ENCODE assay signal across 10 cellular contexts in genomic region chr4:102616661-102617060, GRCh38.
DNase-seq lines count a peak whose midpoint lies in the region; ATAC-seq lines count a peak whose summit lies in the region.
"Had no signal": no experiment of that assay in that cellular context is flagged by ENCODE, and none has a peak within 500 bp of the region (broad histone marks: within the 10 kb centered on the region; RNA-seq: fewer than 3 reads in every experiment).

No MANE protein-coding gene starts in this region.

- H3K4me3 Mint-ChIP-seq in activated CD4-positive, alpha-beta T cell treated with anti-CD3 and anti-CD28 coated beads, Interleukin-2, amount 10 ng/mL, durations not matched to agents 24 days and 14 days = peak overlapping the region; percentile 41
- peak overlapping the region; percentile 10 for H3K4me3 Mint-ChIP-seq in activated T-helper 1 cell treated with anti-CD3 and anti-CD28 coated beads, Interleukin-12 subunit alpha, Interleukin-12 subunit beta, Interleukin-2, Interleukin-4 antibody, amounts not matched to agents 30 ng/mL and 10 ng/mL and 1 ng/mL, durations not matched to agents 14 hours and 24 hours and 36 hours

- H3K4me1 Mint-ChIP-seq in activated CD4-positive, alpha-beta T cell treated with anti-CD3 and anti-CD28 coated beads, Interleukin-2, amount 10 ng/mL, durations not matched to agents 24 days and 14 days = peaks cover 68% of the 10 kb centered on the region
- H3K4me1 Mint-ChIP-seq in activated T-helper 1 cell treated with anti-CD3 and anti-CD28 coated beads, Interleukin-12 subunit alpha, Interleukin-12 subunit beta, Interleukin-2, Interleukin-4 antibody, amounts not matched to agents 30 ng/mL and 10 ng/mL and 1 ng/mL, durations not matched to agents 14 hours and 24 hours and 36 hours (ENCODE audit: low read depth) = peaks cover 80% of the 10 kb centered on the region

- H3K56ac ChIP-seq in mesendoderm (ENCODE audit: low read length) = peak overlapping the region; percentile 27

- H3K18ac ChIP-seq in mesendoderm (ENCODE audit: low read length) = no peak overlapping the region

- no peaks in the 10 kb centered on the region for H3K27me3 Mint-ChIP-seq in activated CD4-positive, alpha-beta T cell treated with anti-CD3 and anti-CD28 coated beads, Interleukin-2, amount 10 ng/mL, durations not matched to agents 24 days and 14 days
- no peaks in the 10 kb centered on the region for H3K27me3 Mint-ChIP-seq in activated T-helper 1 cell treated with anti-CD3 and anti-CD28 coated beads, Interleukin-12 subunit alpha, Interleukin-12 subunit beta, Interleukin-2, Interleukin-4 antibody, amounts not matched to agents 30 ng/mL and 10 ng/mL and 1 ng/mL, durations not matched to agents 14 hours and 24 hours and 36 hours (ENCODE audit: insufficient read depth)

- no peaks in the 10 kb centered on the region for H3K79me2 ChIP-seq in mesendoderm (ENCODE audit: control insufficient read depth, insufficient read depth, low read length)

- H4K8ac ChIP-seq in mesendoderm (ENCODE audit: low read depth, low read length) = no peak overlapping the region

- peaks cover 6% of the 10 kb centered on the region for H3K4me1 ChIP-seq in mesendoderm (ENCODE audit: control insufficient read depth, low read depth, low read length)

- peaks cover 61% of the 10 kb centered on the region for H3K36me3 Mint-ChIP-seq in activated CD4-positive, alpha-beta T cell treated with anti-CD3 and anti-CD28 coated beads, Interleukin-2, amount 10 ng/mL, durations not matched to agents 24 days and 14 days (ENCODE audit: low read depth)
- H3K36me3 Mint-ChIP-seq in activated T-helper 1 cell treated with anti-CD3 and anti-CD28 coated beads, Interleukin-12 subunit alpha, Interleukin-12 subunit beta, Interleukin-2, Interleukin-4 antibody, amounts not matched to agents 30 ng/mL and 10 ng/mL and 1 ng/mL, durations not matched to agents 14 hours and 24 hours and 36 hours (ENCODE audit: low read depth) = peaks cover 53% of the 10 kb centered on the region

- H4K5ac ChIP-seq in mesendoderm (ENCODE audit: low read length) = no peak overlapping the region

- no peaks in the 10 kb centered on the region for H3K36me3 ChIP-seq in mesendoderm (ENCODE audit: control insufficient read depth, insufficient read depth, low read length)

- no peak overlapping the region for H2BK120ac ChIP-seq in mesendoderm (ENCODE audit: low read depth, low read length)

- no peaks in the 10 kb centered on the region for H3K27me3 ChIP-seq in mesendoderm (ENCODE audit: insufficient read depth, low read length, poor library complexity)

- H2AK5ac ChIP-seq in mesendoderm (ENCODE audit: low read length) = no peak overlapping the region

- DNase-seq in activated CD4-positive, alpha-beta T cell treated with anti-CD3 and anti-CD28 coated beads, Interleukin-2, amount 10 ng/mL, durations not matched to agents 24 days and 14 days = peak; percentile 76
- DNase-seq in activated CD4-positive, alpha-beta T cell treated with anti-CD3 and anti-CD28 coated beads, Interleukin-2, amount 50 U/mL, for 1 hour = no peak
- peak; percentile 58 for DNase-seq in NCI-H1105 treated with DMSO at 0.1 percent for 48 hours (lab: John Stamatoyannopoulos, UW)
- no peak for DNase-seq in activated T-helper 1 cell treated with anti-CD3 and anti-CD28 coated beads, Interleukin-12 subunit alpha, Interleukin-12 subunit beta, Interleukin-2, Interleukin-4 antibody, amounts not matched to agents 30 ng/mL and 10 ng/mL and 1 ng/mL, durations not matched to agents 14 hours and 24 hours and 36 hours (ENCODE audit: low spot score)
- peak; percentile 29 for DNase-seq in mesendoderm
- DNase-seq in effector CD4-positive, alpha-beta T cell = no peak
- DNase-seq in foreskin melanocyte = no peak
- DNase-seq: activated effector memory CD4-positive, alpha-beta T cell treated with Interleukin-2 at 50 U/mL for 16 hours; PC-9 had no signal

- H3K9me3 Mint-ChIP-seq in activated CD4-positive, alpha-beta T cell treated with anti-CD3 and anti-CD28 coated beads, Interleukin-2, amount 10 ng/mL, durations not matched to agents 24 days and 14 days = no peaks in the 10 kb centered on the region
- no peaks in the 10 kb centered on the region for H3K9me3 Mint-ChIP-seq in activated T-helper 1 cell treated with anti-CD3 and anti-CD28 coated beads, Interleukin-12 subunit alpha, Interleukin-12 subunit beta, Interleukin-2, Interleukin-4 antibody, amounts not matched to agents 30 ng/mL and 10 ng/mL and 1 ng/mL, durations not matched to agents 14 hours and 24 hours and 36 hours

- H3K27ac Mint-ChIP-seq in activated CD4-positive, alpha-beta T cell treated with anti-CD3 and anti-CD28 coated beads, Interleukin-2, amount 10 ng/mL, durations not matched to agents 24 days and 14 days = peak overlapping the region; percentile 48
- H3K27ac Mint-ChIP-seq in activated T-helper 1 cell treated with anti-CD3 and anti-CD28 coated beads, Interleukin-12 subunit alpha, Interleukin-12 subunit beta, Interleukin-2, Interleukin-4 antibody, amounts not matched to agents 30 ng/mL and 10 ng/mL and 1 ng/mL, durations not matched to agents 14 hours and 24 hours and 36 hours = peak overlapping the region; percentile 36

- no peak for ATAC-seq in HG03045 (IDR thresholded peaks at IDR 0.05; ENCODE audit: unreplicated experiment)

- H2BK5ac ChIP-seq in mesendoderm (ENCODE audit: low read length) = no peak overlapping the region

- H3K9ac ChIP-seq in mesendoderm (ENCODE audit: low read length) = no peak overlapping the region

- H3K4me2 ChIP-seq in mesendoderm (ENCODE audit: low read length) = no peak overlapping the region
- H3K4me2 ChIP-seq: PC-9 had no signal

- H2BK15ac ChIP-seq in mesendoderm (replicated peaks; ENCODE audit: low read depth) = no peak overlapping the region

- no peak overlapping the region for H3K4ac ChIP-seq in mesendoderm (ENCODE audit: low read depth, low read length)

- no peak overlapping the region for H3K23ac ChIP-seq in mesendoderm (ENCODE audit: low read length)

- intact Hi-C loops in activated CD4-positive, alpha-beta T cell treated with anti-CD3 and anti-CD28 coated beads, Interleukin-2, amount 10 ng/mL, durations not matched to agents 24 days and 14 days (cut with micrococcal nuclease) = no loop called here
- intact Hi-C loops in activated T-helper 1 cell treated with anti-CD3 and anti-CD28 coated beads, Interleukin-12 subunit alpha, Interleukin-12 subunit beta, Interleukin-2, Interleukin-4 antibody, amounts not matched to agents 30 ng/mL and 10 ng/mL and 1 ng/mL, durations not matched to agents 14 hours and 24 hours and 36 hours (cut with micrococcal nuclease) = no loop called here

- no peaks in the 10 kb centered on the region for H3K79me1 ChIP-seq in mesendoderm (ENCODE audit: low read length)

- no peak overlapping the region for H3K27ac ChIP-seq in mesendoderm (ENCODE audit: low read depth, low read length)
- H3K27ac ChIP-seq: PC-9 had no signal

- no CpG with 5 or more reads among the region's 8 CpGs for WGBS in mesendoderm (ENCODE audit: extremely low coverage, insufficient coverage, low lambda C conversion rate)

- H3K4me3 ChIP-seq in mesendoderm (ENCODE audit: low read length) = no peak overlapping the region
- H3K4me3 ChIP-seq: PC-9 had no signal

Comparison
In these comparisons a context has a peak if more than half of its experiments do, and no peak if none do; other contexts are left out.
1. DNase-seq: peak in activated CD4-positive, alpha-beta T cell treated with anti-CD3 and anti-CD28 coated beads, Interleukin-2, amount 10 ng/mL, durations not matched to agents 24 days and 14 days (single experiment), NCI-H1105 treated with DMSO at 0.1 percent for 48 hours (single experiment) and mesendoderm (single experiment); none in activated CD4-positive, alpha-beta T cell treated with anti-CD3 and anti-CD28 coated beads, Interleukin-2, amount 50 U/mL, for 1 hour (single experiment), activated T-helper 1 cell treated with anti-CD3 and anti-CD28 coated beads, Interleukin-12 subunit alpha, Interleukin-12 subunit beta, Interleukin-2, Interleukin-4 antibody, amounts not matched to agents 30 ng/mL and 10 ng/mL and 1 ng/mL, durations not matched to agents 14 hours and 24 hours and 36 hours (single experiment), effector CD4-positive, alpha-beta T cell (single experiment) and foreskin melanocyte (single experiment).